ENCODE assay signal across 1 cellular context in genomic region chr1:118878661-118879060, GRCh38.
TF ChIP-seq lines count a peak whose summit lies in the region.

No MANE protein-coding gene starts in this region.

TF ChIP-seq in HEK293, 187 proteins besides CTCF, POLR2A, EP300 and RAD21 (continued from another document and continues in another):
- TF ChIP-seq ZSCAN4 (tag by site-specific recombination; IDR thresholded peaks at IDR 0.05) (no peak), ZBTB10 (tag by site-specific recombination; IDR thresholded peaks at IDR 0.05) (no peak), ZNF843 (tag by site-specific recombination; IDR thresholded peaks at IDR 0.05) (peak; percentile 69; the same call in 1 of the 2 replicates), TSHZ1 (tag by site-specific recombination; IDR thresholded peaks at IDR 0.05; ENCODE audit: borderline replicate concordance) (no peak), OSR2 (tag by site-specific recombination; IDR thresholded peaks at IDR 0.05) (0 out of 2 replicates have a peak, but pooled peaks have one; percentile 39), YY1 (tag by site-specific recombination; IDR thresholded peaks at IDR 0.05) (no peak), ZNF670 (tag by site-specific recombination; IDR thresholded peaks at IDR 0.05; ENCODE audit: low read depth) (no peak), MEIS1 (CRISPR knock-in tag; IDR thresholded peaks at IDR 0.05; ENCODE audit: borderline replicate concordance) (no peak), ZNF707 (tag by site-specific recombination; IDR thresholded peaks at IDR 0.05) (no peak), ZNF398 (tag by site-specific recombination; IDR thresholded peaks at IDR 0.05) (peak; percentile 34; the same call in 1 of the 2 replicates), ZNF174 (tag by site-specific recombination; IDR thresholded peaks at IDR 0.05) (no peak), ZNF544 (tag by site-specific recombination; IDR thresholded peaks at IDR 0.05) (no peak), PRDM2 (tag by site-specific recombination; IDR thresholded peaks at IDR 0.05; ENCODE audit: borderline replicate concordance) (no peak), ZNF701 (tag by site-specific recombination; IDR thresholded peaks at IDR 0.05) (no peak), ZNF157 (tag by site-specific recombination; IDR thresholded peaks at IDR 0.05) (no peak), OVOL3 (tag by site-specific recombination; IDR thresholded peaks at IDR 0.05) (peak; percentile 91; the same call in 1 of the 2 replicates), ZXDB (tag by site-specific recombination; IDR thresholded peaks at IDR 0.05) (0 out of 2 replicates have a peak, but pooled peaks have one; percentile 33), REST (tag by site-specific recombination; IDR thresholded peaks at IDR 0.05) (no peak), ZNF133 (tag by site-specific recombination; IDR thresholded peaks at IDR 0.05) (no peak), ZNF292 (tag by site-specific recombination; IDR thresholded peaks at IDR 0.05; ENCODE audit: borderline replicate concordance, low read depth) (no peak), PRDM4 (tag by site-specific recombination; IDR thresholded peaks at IDR 0.05) (peak; percentile 59), ZNF112 (tag by site-specific recombination; IDR thresholded peaks at IDR 0.05) (no peak), ZNF184 (tag by site-specific recombination; IDR thresholded peaks at IDR 0.05) (no peak), BCL11A (tag by site-specific recombination; IDR thresholded peaks at IDR 0.05; ENCODE audit: low read depth) (0 out of 2 replicates have a peak, but pooled peaks have one; percentile 45), ZNF600 (tag by site-specific recombination; IDR thresholded peaks at IDR 0.05) (no peak), ZNF239 (tag by site-specific recombination; IDR thresholded peaks at IDR 0.05) (no peak)
